In genomic region chr17:39675390-39676082, GRCh38 we compare ENCODE assay signal across 9 cellular contexts. TPM values are rescaled to one million over a fixed set of nuclear protein-coding genes. Genes with fewer than 3 reads are reported as not detected.
DNase-seq lines count a peak whose midpoint lies in the region; ATAC-seq and TF ChIP-seq lines count a peak whose summit lies in the region.
"Had no signal": no experiment of that assay in that cellular context is flagged by ENCODE, and none has a peak within 500 bp of the region (broad histone marks: within the 10 kb centered on the region; RNA-seq: fewer than 3 reads in every experiment).

No MANE protein-coding gene starts in this region.

- H3K27me3 Mint-ChIP-seq in naive thymus-derived CD4-positive, alpha-beta T cell, result peaks cover 0 to 5% (median 0%) of the 10 kb centered on the region in 5 donors

- no peaks in the 10 kb centered on the region for H3K9me3 Mint-ChIP-seq in naive thymus-derived CD4-positive, alpha-beta T cell

- 61 to 65% (median 62%) methylated on average over 10 of the region's 10 CpGs for WGBS in heart left ventricle, 4 donors
- WGBS in body of pancreas, 2 donors, result 68 to 78% methylated on average over 9 to 10 of the region's 10 CpGs
- 76% methylated on average over 10 of the region's 10 CpGs for WGBS in urinary bladder

- TF ChIP-seq CTCF in heart left ventricle (IDR thresholded peaks at IDR 0.05) (no peak), body of pancreas (IDR thresholded peaks at IDR 0.05) (no peak)

- peak overlapping the region in 5 of 10 donors; percentile 43 to 72 (median 69) for H3K4me3 Mint-ChIP-seq in naive thymus-derived CD4-positive, alpha-beta T cell

- CTCF ChIA-PET in naive thymus-derived CD4-positive, alpha-beta T cell (lab: Charles Lee), result interaction anchor here (1.1 to 1.6 kb wide), 4 partner anchors 8 to 55 kb away, joined by 3 to 4 read pairs (median 3); partner anchors contain the start of gene MIEN1

- peaks cover 0 to 13% (median 4%) of the 10 kb centered on the region in 5 donors for H3K36me3 Mint-ChIP-seq in naive thymus-derived CD4-positive, alpha-beta T cell

- POLR2A ChIA-PET in naive thymus-derived CD4-positive, alpha-beta T cell (lab: Charles Lee), result interaction anchor here (0.5 to 1.2 kb wide), 5 partner anchors 9 to 176 kb away, joined by 3 to 4 read pairs (median 3); no protein-coding TSS in a partner anchor

- H3K4me3 ChIP-seq in heart left ventricle, result no peak overlapping the region
- H3K4me3 ChIP-seq in body of pancreas, result no peak overlapping the region
- H3K4me3 ChIP-seq in naive thymus-derived CD4-positive, alpha-beta T cell (ENCODE audit: low read length), result no peak overlapping the region
- H3K4me3 ChIP-seq in urinary bladder (ENCODE audit: low read depth, low read length), result no peak overlapping the region

- H3K4me1 Mint-ChIP-seq in naive thymus-derived CD4-positive, alpha-beta T cell, result peaks cover 40 to 65% (median 56%) of the 10 kb centered on the region in 7 donors

- no peaks in the 10 kb centered on the region for H3K9me3 ChIP-seq in heart left ventricle
- H3K9me3 ChIP-seq in body of pancreas, result no peaks in the 10 kb centered on the region
- no peaks in the 10 kb centered on the region for H3K9me3 ChIP-seq in naive thymus-derived CD4-positive, alpha-beta T cell (ENCODE audit: control insufficient read depth in 2 of 3, low read length in 3 of 3)

- H3K27ac ChIP-seq in heart left ventricle, result peak overlapping the region; percentile 67 to 93 (median 90)
- H3K27ac ChIP-seq in body of pancreas, result peak overlapping the region in 3 of 4 donors; percentile 65 to 78 (median 76)
- H3K27ac ChIP-seq in naive thymus-derived CD4-positive, alpha-beta T cell (ENCODE audit: low read depth, low read length), result peak overlapping the region; percentile 17
- peak overlapping the region; percentile 23 for H3K27ac ChIP-seq in urinary bladder (ENCODE audit: low read depth)

- ATAC-seq in heart left ventricle, result no peak
- ATAC-seq in left ventricle myocardium superior, result no peak
- no peak for ATAC-seq in body of pancreas
- ATAC-seq in naive thymus-derived CD4-positive, alpha-beta T cell, result no peak
- no peak for ATAC-seq in HG03439 (IDR thresholded peaks at IDR 0.05; ENCODE audit: unreplicated experiment)

- peak in 1 of 5 donors; percentile 44 for DNase-seq in heart left ventricle
- DNase-seq in left ventricle myocardium superior, result no peak
- no peak for DNase-seq in body of pancreas
- DNase-seq in naive thymus-derived CD4-positive, alpha-beta T cell, result no peak
- DNase-seq in NCI-H2196 (lab: John Stamatoyannopoulos, UW; ENCODE audit: unreplicated experiment), result no peak
- DNase-seq in kidney glomerular epithelial cell (lab: John Stamatoyannopoulos, UW), result no peak
- DNase-seq: retina had no signal

- H3K27me3 ChIP-seq in heart left ventricle (peaks cover 0 to 6% (median 0%) of the 10 kb centered on the region in 9 donors), body of pancreas (no peaks in the 10 kb centered on the region)
- H3K27me3 ChIP-seq in naive thymus-derived CD4-positive, alpha-beta T cell (ENCODE audit: control insufficient read depth in 2 of 2, insufficient read depth in 2 of 2, low read length in 2 of 2), result no peaks in the 10 kb centered on the region

- H3K36me3 ChIP-seq in heart left ventricle, result peaks cover 0 to 9% (median 0%) of the 10 kb centered on the region in 9 donors
- H3K36me3 ChIP-seq in body of pancreas (replicated peaks in 1 of 2; ENCODE audit: insufficient read depth in 1 of 2, low read depth in 2 of 2), result no peaks in the 10 kb centered on the region
- H3K36me3 ChIP-seq in naive thymus-derived CD4-positive, alpha-beta T cell (ENCODE audit: control insufficient read depth in 2 of 3, insufficient read depth in 3 of 3, low read length in 3 of 3), result no peaks in the 10 kb centered on the region
- no peaks in the 10 kb centered on the region for H3K36me3 ChIP-seq in urinary bladder (ENCODE audit: insufficient read depth)

- TF ChIP-seq POLR2A in heart left ventricle (IDR thresholded peaks at IDR 0.05) (no peak), body of pancreas (IDR thresholded peaks at IDR 0.05) (no peak)

- intact Hi-C loops in heart left ventricle (cut with DNase I), result loop anchor here in 1 of 10 donors (10.0 kb wide), 1 partner anchor 51 kb away; the partner anchor contains the start of gene PPP1R1B
- intact Hi-C loops in left ventricle myocardium superior (cut with micrococcal nuclease), result no loop called here
- intact Hi-C loops in body of pancreas (cut with DNase I), result no loop called here
- intact Hi-C loops in naive thymus-derived CD4-positive, alpha-beta T cell (cut with micrococcal nuclease), result no loop called here

- H3K4me1 ChIP-seq in heart left ventricle (peaks cover 0 to 83% (median 52%) of the 10 kb centered on the region in 12 donors), body of pancreas (peaks cover 37% of the 10 kb centered on the region), urinary bladder (ENCODE audit: insufficient read depth) (no peaks in the 10 kb centered on the region)
- H3K4me1 ChIP-seq in naive thymus-derived CD4-positive, alpha-beta T cell (ENCODE audit: control insufficient read depth in 2 of 2, insufficient read depth in 2 of 2, low read length in 2 of 2), result peaks cover 45 to 55% of the 10 kb centered on the region in 2 donors

- H3K27ac Mint-ChIP-seq in naive thymus-derived CD4-positive, alpha-beta T cell, result peak overlapping the region; percentile 55 to 97 (median 89)

RNA-seq across cellular contexts. Expression of gene PNMT, which starts 7.3 kb away (rescaled TPM):
- total RNA-seq in heart left ventricle (1 to 10 TPM; 2.4 to 7.9 (median 6.0) TPM), left ventricle myocardium superior (5.8 TPM), body of pancreas (1 to 10 TPM; 1.3 to 2.6 TPM), urinary bladder (not detected)
- polyA plus RNA-seq in heart left ventricle (10 to 100 TPM; 13.0 to 15.6 TPM), urinary bladder (9.3 TPM)
- under 1 TPM in 4 of 5 experiments, not detected in 1; 0.42 to 0.89 (median 0.50) TPM for total RNA-seq in naive thymus-derived CD4-positive, alpha-beta T cell
- under 1 TPM; 0.36 to 0.48 TPM for polyA plus RNA-seq in naive thymus-derived CD4-positive, alpha-beta T cell

RNA-seq across cellular contexts. Expression of gene TCAP, which starts 10.4 kb away (rescaled TPM):
- total RNA-seq in heart left ventricle (1,000 to 10,000 TPM; 2,428 to 9,343 (median 4,137) TPM), left ventricle myocardium superior (4,965 TPM), body of pancreas (under 1 TPM in 1 of 2 donors, not detected in 1; 0.26 TPM), urinary bladder (3.3 TPM)
- polyA plus RNA-seq in heart left ventricle (1,000 to 10,000 TPM; 2,028 to 5,784 TPM), urinary bladder (0.73 TPM)
- total RNA-seq in naive thymus-derived CD4-positive, alpha-beta T cell, result 10 to 100 TPM in 1 of 5 experiments, 1 to 10 TPM in 4; 1.7 to 10.5 (median 4.6) TPM
- under 1 TPM in 1 of 2 donors, not detected in 1; 0.12 TPM for polyA plus RNA-seq in naive thymus-derived CD4-positive, alpha-beta T cell

RNA-seq across cellular contexts. Expression of gene PGAP3, which starts 12.3 kb away (rescaled TPM):
- total RNA-seq in heart left ventricle (10 to 100 TPM in 7 of 9 donors, 1 to 10 TPM in 2; 8.0 to 18.8 (median 13.1) TPM), left ventricle myocardium superior (7.3 TPM), body of pancreas (10 to 100 TPM; 13.8 to 33.2 TPM), urinary bladder (10.0 TPM)
- polyA plus RNA-seq in heart left ventricle (10 to 100 TPM; 13.3 to 13.8 TPM), urinary bladder (19.1 TPM)
- total RNA-seq in naive thymus-derived CD4-positive, alpha-beta T cell, result 10 to 100 TPM; 26.3 to 39.9 (median 35.1) TPM
- polyA plus RNA-seq in naive thymus-derived CD4-positive, alpha-beta T cell, result 10 to 100 TPM; 13.3 to 20.7 TPM

RNA-seq across cellular contexts. Expression of gene ERBB2, which starts 24.3 kb away (rescaled TPM):
- total RNA-seq in heart left ventricle (10 to 100 TPM; 51.4 to 95.1 (median 79.3) TPM), left ventricle myocardium superior (75.8 TPM), body of pancreas (10 to 100 TPM; 52.4 to 65.3 TPM), urinary bladder (60.5 TPM)
- polyA plus RNA-seq in heart left ventricle (10 to 100 TPM; 29.7 to 77.4 TPM), urinary bladder (38.3 TPM)
- 10 to 100 TPM in 1 of 5 experiments, 1 to 10 TPM in 4; 3.6 to 10.5 (median 6.6) TPM for total RNA-seq in naive thymus-derived CD4-positive, alpha-beta T cell
- 1 to 10 TPM in 1 of 2 donors, under 1 TPM in 1; 0.39 to 2.4 TPM for polyA plus RNA-seq in naive thymus-derived CD4-positive, alpha-beta T cell

RNA-seq across cellular contexts. Expression of gene STARD3, which starts 38.6 kb away (rescaled TPM):
- total RNA-seq in heart left ventricle, result 10 to 100 TPM; 14.1 to 36.5 (median 19.3) TPM
- polyA plus RNA-seq in heart left ventricle, result 10 to 100 TPM; 24.2 to 57.2 TPM
- 18.7 TPM for total RNA-seq in left ventricle myocardium superior
- total RNA-seq in body of pancreas, result 10 to 100 TPM; 30.1 to 63.9 TPM
- total RNA-seq in naive thymus-derived CD4-positive, alpha-beta T cell, result 100 to 1,000 TPM in 2 of 5 experiments, 10 to 100 TPM in 3; 69.8 to 143 (median 99.3) TPM
- polyA plus RNA-seq in naive thymus-derived CD4-positive, alpha-beta T cell, result 10 to 100 TPM; 46.7 to 56.9 TPM
- 18.2 TPM for total RNA-seq in urinary bladder
- polyA plus RNA-seq in urinary bladder, result 69.4 TPM

Comparison
In these comparisons a context has a peak if more than half of its experiments do, and no peak if none do; other contexts are left out.
1. H3K27ac ChIP-seq: peak in every context shown above with its lines; median percentile 90 in heart left ventricle; 76 in body of pancreas; 23 in urinary bladder; 17 in naive thymus-derived CD4-positive, alpha-beta T cell.
2. RNA of gene TCAP, which starts 10.4 kb away (total RNA-seq): 4,965 TPM in left ventricle myocardium superior (single experiment) and 2,428 to 9,343 TPM in heart left ventricle; 1.7 to 10.5 TPM in naive thymus-derived CD4-positive, alpha-beta T cell, 3.3 TPM in urinary bladder (single experiment) and 0.26 TPM in body of pancreas; every median in the first group is over 100 times any median in the second.